Comparison of ENCODE assay signal across 12 cellular contexts in genomic region chr5:56183507-56183906, GRCh38. TPM values are rescaled to one million over a fixed set of nuclear protein-coding genes. Genes with fewer than 3 reads are reported as not detected.
DNase-seq lines count a peak whose midpoint lies in the region; ATAC-seq, FAIRE-seq and TF ChIP-seq lines count a peak whose summit lies in the region.
"Had no signal": no experiment of that assay in that cellular context is flagged by ENCODE, and none has a peak within 500 bp of the region (broad histone marks: within the 10 kb centered on the region; RNA-seq: fewer than 3 reads in every experiment).

No MANE protein-coding gene starts in this region.

- in situ Hi-C loops in astrocyte of the spinal cord (cut with HindIII; ENCODE audit: low sequenced_read_pairs) = no loop called here
- in situ Hi-C loops in HepG2 (cut with HindIII; ENCODE audit: extremely low pct_ligation_motif_present, low pct_unique_long_range_greater_than_20kb) = no loop called here

- no peak for FAIRE-seq in HepG2 (lab: Jason Lieb, UNC)

- POLR2A ChIA-PET in BJ (lab: Charles Lee) = no interaction called here
- POLR2A ChIA-PET in HepG2 (lab: Yijun Ruan, JAX) = no interaction called here

- ATAC-seq in HepG2 = no peak
- no peak for ATAC-seq in HG02759 (IDR thresholded peaks at IDR 0.05; ENCODE audit: unreplicated experiment)

- BruUV-seq in HepG2 (replicated peaks; lab: Mats Ljungman, UMichigan) = no TSS peak

- H3K4me1 ChIP-seq in HepG2 (ENCODE audit: insufficient read depth, low read length) = peaks cover 7% of the 10 kb centered on the region; the same call in 1 of the 2 replicates
- no peaks in the 10 kb centered on the region for H3K4me1 ChIP-seq in effector memory CD4-positive, alpha-beta T cell (ENCODE audit: control insufficient read depth, insufficient read depth, low read length, poor library complexity, severe bottlenecking)
- H3K4me1 ChIP-seq: vagina had no signal

- TF ChIP-seq EP300 in HepG2 (IDR thresholded peaks at IDR 0.05; ENCODE audit: low read depth in 2 of 2, low read length in 2 of 2) (no peak), HepG2 (CRISPR knock-in tag; IDR thresholded peaks at IDR 0.05; ENCODE audit: borderline replicate concordance) (no peak)

- WGBS in HepG2 (ENCODE audit: low lambda C conversion rate) = 64% methylated on average over 4 of the region's 4 CpGs

- H3K36me3 ChIP-seq in BJ (ENCODE audit: control insufficient read depth, insufficient read depth, low read length) (no peaks in the 10 kb centered on the region), HepG2 (replicated peaks in 1 of 2; ENCODE audit: control insufficient read depth in 1 of 2, insufficient read depth in 2 of 2, low read length in 2 of 2) (no peaks in the 10 kb centered on the region)
- no peaks in the 10 kb centered on the region for H3K36me3 ChIP-seq in effector memory CD4-positive, alpha-beta T cell (ENCODE audit: control insufficient read depth, insufficient read depth, low read length)
- H3K36me3 ChIP-seq: vagina had no signal

- H2AFZ ChIP-seq in HepG2 (ENCODE audit: low read length) = no peak overlapping the region

- CTCF ChIA-PET in BJ (lab: Yijun Ruan, JAX) (no interaction called here), HepG2 (lab: Yijun Ruan, JAX; ENCODE audit: low intra/inter-chr PET ratio, low total read pairs) (no interaction called here)

- H3K79me2 ChIP-seq in HepG2 (ENCODE audit: insufficient read depth, low read length) = no peaks in the 10 kb centered on the region

- TF ChIP-seq RAD21 in HepG2 (CRISPR knock-in tag; IDR thresholded peaks at IDR 0.05) = no peak

- H3K27ac ChIP-seq in HepG2 (ENCODE audit: extremely low read length, insufficient read depth, low read length) = no peak overlapping the region
- H3K27ac ChIP-seq in effector memory CD4-positive, alpha-beta T cell (ENCODE audit: insufficient read depth, low read length, poor library complexity, severe bottlenecking) = no peak overlapping the region
- H3K27ac ChIP-seq: vagina had no signal

- no peaks in the 10 kb centered on the region for H3K9me3 ChIP-seq in HepG2 (ENCODE audit: low read length)
- H3K9me3 ChIP-seq in effector memory CD4-positive, alpha-beta T cell (ENCODE audit: control insufficient read depth, low read length) = no peaks in the 10 kb centered on the region
- H3K9me3 ChIP-seq: vagina had no signal

- H3K4me3 ChIP-seq in BJ (ENCODE audit: low read depth, low read length) = no peak overlapping the region
- H3K4me3 ChIP-seq in astrocyte of the spinal cord (ENCODE audit: low read depth, low read length) = no peak overlapping the region
- H3K4me3 ChIP-seq in HepG2 (replicated peaks in 1 of 3; ENCODE audit: insufficient read depth in 1 of 3, low read depth in 2 of 3, low read length in 3 of 3) = no peak overlapping the region
- H3K4me3 ChIP-seq in effector memory CD4-positive, alpha-beta T cell (ENCODE audit: insufficient read depth, low read depth, low read length, poor library complexity, severe bottlenecking) = no peak overlapping the region
- H3K4me3 ChIP-seq: vagina had no signal

- TF ChIP-seq CTCF in BJ (IDR thresholded peaks at IDR 0.05; ENCODE audit: insufficient read depth, low read depth, low read length) (no peak), astrocyte of the spinal cord (IDR thresholded peaks at IDR 0.05; ENCODE audit: low read depth, low read length) (no peak), HepG2 (CRISPR knock-in tag; IDR thresholded peaks at IDR 0.05) (no peak)

- peak; percentile 64 for DNase-seq in BJ (ENCODE audit: low read depth)
- peak; percentile 44 for DNase-seq in HK-2 (ENCODE audit: unreplicated experiment)
- DNase-seq in astrocyte of the spinal cord (ENCODE audit: low read depth, low spot score) = peak; percentile 91
- DNase-seq in HepG2 (ENCODE audit: low spot score) = peak; percentile 36
- no peak for DNase-seq in NCI-H2029 (lab: John Stamatoyannopoulos, UW)
- DNase-seq in activated CD8-positive, alpha-beta memory T cell treated with anti-CD3 and anti-CD28 coated beads, Interleukin-2, amount 50 U/mL, for 48 hours = no peak
- DNase-seq in effector memory CD4-positive, alpha-beta T cell = no peak
- DNase-seq: activated CD4-positive, alpha-beta memory T cell treated with anti-CD3 and anti-CD28 coated beads for 36 hours; caudate nucleus; NCI-H1417 had no signal

- TF ChIP-seq POLR2A in HepG2 (IDR thresholded peaks at IDR 0.05; ENCODE audit: insufficient read depth in 1 of 2, low read depth in 2 of 2, low read length in 2 of 2) = no peak

- no peak overlapping the region for H3K9ac ChIP-seq in HepG2 (ENCODE audit: insufficient read depth, low read depth, low read length)

- no peak overlapping the region for H3K4me2 ChIP-seq in HepG2 (ENCODE audit: low read depth, low read length)

- intact Hi-C loops in HepG2 (cut with micrococcal nuclease; ENCODE audit: unreplicated experiment) = no loop called here

- H3K27me3 ChIP-seq in BJ (ENCODE audit: control insufficient read depth, insufficient read depth, low read length) (no peaks in the 10 kb centered on the region), HepG2 (ENCODE audit: control insufficient read depth in 1 of 2, insufficient read depth in 2 of 2, low read length in 2 of 2) (no peaks in the 10 kb centered on the region)
- H3K27me3 ChIP-seq in effector memory CD4-positive, alpha-beta T cell (replicated peaks; ENCODE audit: control insufficient read depth, insufficient read depth, low read length, poor library complexity, severe bottlenecking) = no peaks in the 10 kb centered on the region
- H3K27me3 ChIP-seq: vagina had no signal

- H4K20me1 ChIP-seq in HepG2 (ENCODE audit: insufficient read depth, low read length) = no peaks in the 10 kb centered on the region

TF ChIP-seq in HepG2, 621 proteins besides CTCF, POLR2A, EP300 and RAD21:
- no peak for TF ChIP-seq YEATS2 (CRISPR knock-in tag; IDR thresholded peaks at IDR 0.05; ENCODE audit: borderline replicate concordance)
- TF ChIP-seq FOSL2 (CRISPR knock-in tag; IDR thresholded peaks at IDR 0.05) = peak; percentile 28; the same call in 1 of the 2 replicates

RNA-seq across cellular contexts. Expression of gene ANKRD55, which starts 49.6 kb away (rescaled TPM):
- polyA plus RNA-seq in BJ (2011; rRNA removed) = not detected in 2 replicates
- polyA minus RNA-seq in BJ (2011; rRNA and poly(A)+ RNA removed) = not detected in 2 replicates
- total RNA-seq in HepG2 (2016; rRNA removed; fragmentation: Illumina TruSeq; extraction: Trizol) = 0.11 and 0.31 TPM in 2 replicates
- not detected in 2 replicates for total RNA-seq in HepG2 (2016; cell fraction: cytosol; rRNA removed; fragmentation: Illumina TruSeq; extraction: Trizol; ENCODE audit: low read depth)
- 0.17 TPM in 1 of 2 replicates, not detected in the other for total RNA-seq in HepG2 (2016; cell fraction: insoluble cytoplasmic fraction; rRNA removed; fragmentation: Illumina TruSeq; extraction: Trizol)
- 0.24 and 0.31 TPM in 2 replicates for total RNA-seq in HepG2 (2016; cell fraction: membrane; rRNA removed; fragmentation: Illumina TruSeq; extraction: Trizol)
- total RNA-seq in HepG2 (2016; cell fraction: nucleus; rRNA removed; fragmentation: Illumina TruSeq; extraction: Trizol) = 0.25 TPM in 1 of 2 replicates, not detected in the other
- polyA plus RNA-seq in HepG2 (2011; rRNA removed) = 0.10 and 0.28 TPM in 2 replicates
- polyA plus RNA-seq in HepG2 (2011; cell fraction: cytosol; rRNA removed) = 0.12 and 0.13 TPM in 2 replicates
- polyA plus RNA-seq in HepG2 (2011; cell fraction: nucleus; rRNA removed) = 0.09 and 0.18 TPM in 2 replicates
- polyA plus RNA-seq in HepG2 (2012) = 0.12 TPM in 1 of 2 replicates, not detected in the other
- polyA plus RNA-seq in HepG2 (2016; cell fraction: cytosol; fragmentation: Illumina TruSeq; extraction: Trizol; ENCODE audit: low read depth) = 0.15 and 0.29 TPM in 2 replicates
- polyA plus RNA-seq in HepG2 (2016; cell fraction: insoluble cytoplasmic fraction; fragmentation: Illumina TruSeq; extraction: Trizol; ENCODE audit: low read depth) = 0.40 and 0.46 TPM in 2 replicates
- 0.19 and 0.24 TPM in 2 replicates for polyA plus RNA-seq in HepG2 (2016; cell fraction: membrane; fragmentation: Illumina TruSeq; extraction: Trizol; ENCODE audit: low read depth)
- 0.31 TPM in 1 of 2 replicates, not detected in the other for polyA plus RNA-seq in HepG2 (2016; cell fraction: nucleus; fragmentation: Illumina TruSeq; extraction: Trizol; ENCODE audit: insufficient read depth, low read depth)
- 0.21 TPM in 1 of 2 replicates, not detected in the other for polyA minus RNA-seq in HepG2 (2011; rRNA and poly(A)+ RNA removed; ENCODE audit: low replicate concordance)
- polyA minus RNA-seq in HepG2 (2011; cell fraction: cytosol; rRNA and poly(A)+ RNA removed) = not detected in 2 replicates
- not detected in 2 replicates for polyA minus RNA-seq in HepG2 (2011; cell fraction: nucleus; rRNA and poly(A)+ RNA removed)

Comparison
In these comparisons a context has a peak if more than half of its experiments do, and no peak if none do; other contexts are left out.
1. DNase-seq: peak in BJ (single experiment), HK-2 (single experiment), astrocyte of the spinal cord (single experiment) and HepG2 (single experiment); none in NCI-H2029 (single experiment), activated CD8-positive, alpha-beta memory T cell treated with anti-CD3 and anti-CD28 coated beads, Interleukin-2, amount 50 U/mL, for 48 hours (single experiment) and effector memory CD4-positive, alpha-beta T cell (0 of 3).